In the genomic region with DNA sequence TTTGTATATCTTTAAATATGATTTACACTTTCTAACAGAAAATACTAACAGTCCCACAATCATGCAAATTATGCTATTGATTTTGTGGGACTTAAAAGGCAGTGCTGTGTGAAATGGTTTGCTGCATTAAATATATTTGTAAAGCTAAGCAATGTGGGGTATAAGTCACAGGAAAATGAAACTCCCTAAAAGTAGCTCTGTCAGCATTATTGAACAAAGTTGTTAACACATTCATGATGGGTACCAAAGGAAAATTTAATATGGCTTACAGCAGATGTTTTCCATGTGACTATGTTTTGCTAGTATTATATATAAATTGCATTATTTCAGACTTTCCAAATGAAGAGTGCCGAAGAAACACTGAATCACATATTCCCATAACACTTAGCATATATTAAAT, we compare ENCODE assay signal across 3 cellular contexts.
TF ChIP-seq lines count a peak whose summit lies in the region.

No MANE protein-coding gene starts in this region.

TF ChIP-seq in A549, 52 proteins besides CTCF, POLR2A, EP300 and RAD21:
- no peak for TF ChIP-seq HOXB13 (CRISPR knock-in tag; IDR thresholded peaks at IDR 0.05; ENCODE audit: low read depth)
- peak; percentile 80 for TF ChIP-seq MAFK (IDR thresholded peaks at IDR 0.05; ENCODE audit: partially characterized antibody)

TF ChIP-seq in IMR-90, 13 proteins besides CTCF, POLR2A, EP300 and RAD21:
- TF ChIP-seq, protein P1, sequence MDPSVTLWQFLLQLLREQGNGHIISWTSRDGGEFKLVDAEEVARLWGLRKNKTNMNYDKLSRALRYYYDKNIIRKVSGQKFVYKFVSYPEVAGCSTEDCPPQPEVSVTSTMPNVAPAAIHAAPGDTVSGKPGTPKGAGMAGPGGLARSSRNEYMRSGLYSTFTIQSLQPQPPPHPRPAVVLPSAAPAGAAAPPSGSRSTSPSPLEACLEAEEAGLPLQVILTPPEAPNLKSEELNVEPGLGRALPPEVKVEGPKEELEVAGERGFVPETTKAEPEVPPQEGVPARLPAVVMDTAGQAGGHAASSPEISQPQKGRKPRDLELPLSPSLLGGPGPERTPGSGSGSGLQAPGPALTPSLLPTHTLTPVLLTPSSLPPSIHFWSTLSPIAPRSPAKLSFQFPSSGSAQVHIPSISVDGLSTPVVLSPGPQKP (IDR thresholded peaks at IDR 0.05; ENCODE audit: borderline replicate concordance, low read depth, low read length) = no peak
- peak; percentile 85 for TF ChIP-seq MAFK (IDR thresholded peaks at IDR 0.05; ENCODE audit: low read depth, low read length)

TF ChIP-seq in K562, 482 proteins besides CTCF, POLR2A, EP300 and RAD21:
- TF ChIP-seq ZNF175 (CRISPR knock-in tag; IDR thresholded peaks at IDR 0.05; ENCODE audit: low read depth) (no peak), CHD4 (IDR thresholded peaks at IDR 0.05; ENCODE audit: insufficient read depth, insufficient replicate concordance, low read depth, low read length, poor library complexity, severe bottlenecking) (no peak), ETV1 (tag; conservative IDR thresholded peaks at IDR 0.05; ENCODE audit: low read depth) (no peak), NR4A1 (CRISPR knock-in tag; IDR thresholded peaks at IDR 0.05) (no peak), NR4A1 (tag; IDR thresholded peaks at IDR 0.05) (no peak), KLF6 (CRISPR knock-in tag; IDR thresholded peaks at IDR 0.05; ENCODE audit: borderline replicate concordance) (no peak), ARHGAP35 (IDR thresholded peaks at IDR 0.05; ENCODE audit: partially characterized antibody) (no peak), C11orf30 (IDR thresholded peaks at IDR 0.05; ENCODE audit: low read depth) (peak; percentile 19; the same call in 1 of the 2 replicates), ZNF316 (IDR thresholded peaks at IDR 0.05) (peak; percentile 29; the same call in 1 of the 2 replicates), ZNF263 (CRISPR knock-in tag; IDR thresholded peaks at IDR 0.05; ENCODE audit: borderline replicate concordance) (no peak), GTF2F1 (IDR thresholded peaks at IDR 0.05; ENCODE audit: low read depth, low read length) (no peak)
- TF ChIP-seq, protein P2, sequence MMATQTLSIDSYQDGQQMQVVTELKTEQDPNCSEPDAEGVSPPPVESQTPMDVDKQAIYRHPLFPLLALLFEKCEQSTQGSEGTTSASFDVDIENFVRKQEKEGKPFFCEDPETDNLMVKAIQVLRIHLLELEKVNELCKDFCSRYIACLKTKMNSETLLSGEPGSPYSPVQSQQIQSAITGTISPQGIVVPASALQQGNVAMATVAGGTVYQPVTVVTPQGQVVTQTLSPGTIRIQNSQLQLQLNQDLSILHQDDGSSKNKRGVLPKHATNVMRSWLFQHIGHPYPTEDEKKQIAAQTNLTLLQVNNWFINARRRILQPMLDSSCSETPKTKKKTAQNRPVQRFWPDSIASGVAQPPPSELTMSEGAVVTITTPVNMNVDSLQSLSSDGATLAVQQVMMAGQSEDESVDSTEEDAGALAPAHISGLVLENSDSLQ (IDR thresholded peaks at IDR 0.05) = no peak
TF ChIP-seq in K562: peak in this region for 2.
